21 cellular contexts compared by ENCODE assay signal in the genomic region with DNA sequence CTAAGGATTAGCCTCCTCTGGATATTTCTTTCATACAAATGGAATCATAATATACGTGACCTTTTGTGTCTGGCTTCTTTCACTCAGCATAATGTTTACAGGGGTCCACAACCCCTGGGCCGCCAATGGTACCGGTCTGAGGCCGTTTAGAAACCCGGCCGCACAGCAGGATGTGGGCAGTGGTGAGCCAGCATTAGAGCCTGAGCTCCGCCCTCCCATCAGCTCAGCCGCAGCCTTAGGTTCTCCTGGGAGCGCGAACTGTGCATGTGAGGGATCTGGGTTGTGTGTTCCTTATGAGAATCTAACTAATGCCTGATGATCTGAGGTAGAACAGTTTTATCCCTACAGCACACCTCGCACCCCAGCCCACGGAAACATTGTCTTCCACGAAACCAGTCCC.
DNase-seq lines count a peak whose midpoint lies in the region; ATAC-seq and TF ChIP-seq lines count a peak whose summit lies in the region.
"Had no signal": no experiment of that assay in that cellular context is flagged by ENCODE, and none has a peak within 500 bp of the region (broad histone marks: within the 10 kb centered on the region; RNA-seq: fewer than 3 reads in every experiment).

No MANE protein-coding gene starts in this region.

- CTCF ChIA-PET in WTC11 (lab: Charles Lee), result interaction anchor here (1.2 kb wide), 1 partner anchor 155 kb away, joined by 4 read pairs; no protein-coding TSS in a partner anchor

- no peaks in the 10 kb centered on the region; the same call in 1 of the 2 replicates for H3K27me3 Mint-ChIP-seq in WTC11 (ENCODE audit: low read depth)

- H3K27ac Mint-ChIP-seq in WTC11, result no peak overlapping the region; the same call in 1 of the 2 replicates
- H3K27ac Mint-ChIP-seq: CD14-positive monocyte; CD4-positive, alpha-beta T cell; CD8-positive, alpha-beta memory T cell; GM23338 had no signal

- no peaks in the 10 kb centered on the region; the same call in 1 of the 2 replicates for H3K9me3 Mint-ChIP-seq in WTC11
- H3K9me3 Mint-ChIP-seq: GM23338 had no signal

- no peak overlapping the region for H3K4me3 Mint-ChIP-seq in WTC11
- H3K4me3 Mint-ChIP-seq: CD14-positive monocyte; CD4-positive, alpha-beta T cell; CD8-positive, alpha-beta memory T cell; GM23338 had no signal

- TF ChIP-seq CTCF in WTC11 (IDR thresholded peaks at IDR 0.05) (no peak), GM20000 (IDR thresholded peaks at IDR 0.05; ENCODE audit: extremely low read depth, missing control alignments) (no peak)

- no peaks in the 10 kb centered on the region for H3K36me3 Mint-ChIP-seq in WTC11
- H3K36me3 Mint-ChIP-seq: CD14-positive monocyte; CD8-positive, alpha-beta memory T cell had no signal

- DNase-seq in A172 (ENCODE audit: low spot score) (peak; percentile 22), WTC11 (ENCODE audit: low spot score) (no peak), mucosa of gallbladder (ENCODE audit: low spot score) (peak; percentile 31), GM20000 (ENCODE audit: low spot score) (no peak), middle frontal gyrus (ENCODE audit: extremely low spot score, low spot score) (no peak)
- peak; percentile 14 for DNase-seq in Jurkat, Clone E6-1 (ENCODE audit: low read depth, low spot score)
- DNase-seq: ACHN; AML-193; BE2C; CD4-positive, alpha-beta T cell; CD8-positive, alpha-beta memory T cell; DMS 273 treated with DMSO at 0.1 percent for 48 hours; DMS79; H7; HCEC 1CT had no signal

- no peak overlapping the region for H3K4me3 ChIP-seq in Jurkat, Clone E6-1 (ENCODE audit: low read length)
- H3K4me3 ChIP-seq: A549; BLaER1 treated with 17β-estradiol and CSF1 and Interleukin-3, amounts not matched to agents 10 nM and 100 nM; GM23338 had no signal

- POLR2A ChIA-PET in WTC11 (lab: Charles Lee), result no interaction called here

- peaks cover 7% of the 10 kb centered on the region for H3K4me1 Mint-ChIP-seq in WTC11
- H3K4me1 Mint-ChIP-seq: CD14-positive monocyte; CD8-positive, alpha-beta memory T cell had no signal

- peak; percentile 44; the same call in 1 of the 2 replicates for ATAC-seq in WTC11
- no peak for ATAC-seq in GM21723 (IDR thresholded peaks at IDR 0.05; ENCODE audit: unreplicated experiment)
- ATAC-seq in esophagus mucosa, result no peak
- ATAC-seq: A549, GM23338 had no signal

TF ChIP-seq in WTC11, 78 proteins besides CTCF, POLR2A, EP300 and RAD21:
- TF ChIP-seq GABPB1 (CRISPR knock-in tag; IDR thresholded peaks at IDR 0.05) (no peak), NR1H2 (CRISPR knock-in tag; IDR thresholded peaks at IDR 0.05) (no peak), ATF1 (CRISPR knock-in tag; IDR thresholded peaks at IDR 0.05) (no peak), IRF1 (CRISPR knock-in tag; IDR thresholded peaks at IDR 0.05) (no peak), ELF4 (CRISPR knock-in tag; IDR thresholded peaks at IDR 0.05; ENCODE audit: low read depth) (no peak), MYBL2 (CRISPR knock-in tag; IDR thresholded peaks at IDR 0.05) (no peak), PRRX2 (CRISPR knock-in tag; IDR thresholded peaks at IDR 0.05) (no peak), ZNF671 (CRISPR knock-in tag; IDR thresholded peaks at IDR 0.05) (no peak), NR3C1 (CRISPR knock-in tag; conservative IDR thresholded peaks at IDR 0.05; ENCODE audit: low read depth) (no peak), ZNF121 (CRISPR knock-in tag; IDR thresholded peaks at IDR 0.05) (no peak), TCF7 (CRISPR knock-in tag; IDR thresholded peaks at IDR 0.05; ENCODE audit: low read depth) (no peak), ETV6 (CRISPR knock-in tag; IDR thresholded peaks at IDR 0.05) (no peak), ZNF317 (CRISPR knock-in tag; IDR thresholded peaks at IDR 0.05; ENCODE audit: borderline replicate concordance, low read depth) (no peak)
- TF ChIP-seq, protein P1, sequence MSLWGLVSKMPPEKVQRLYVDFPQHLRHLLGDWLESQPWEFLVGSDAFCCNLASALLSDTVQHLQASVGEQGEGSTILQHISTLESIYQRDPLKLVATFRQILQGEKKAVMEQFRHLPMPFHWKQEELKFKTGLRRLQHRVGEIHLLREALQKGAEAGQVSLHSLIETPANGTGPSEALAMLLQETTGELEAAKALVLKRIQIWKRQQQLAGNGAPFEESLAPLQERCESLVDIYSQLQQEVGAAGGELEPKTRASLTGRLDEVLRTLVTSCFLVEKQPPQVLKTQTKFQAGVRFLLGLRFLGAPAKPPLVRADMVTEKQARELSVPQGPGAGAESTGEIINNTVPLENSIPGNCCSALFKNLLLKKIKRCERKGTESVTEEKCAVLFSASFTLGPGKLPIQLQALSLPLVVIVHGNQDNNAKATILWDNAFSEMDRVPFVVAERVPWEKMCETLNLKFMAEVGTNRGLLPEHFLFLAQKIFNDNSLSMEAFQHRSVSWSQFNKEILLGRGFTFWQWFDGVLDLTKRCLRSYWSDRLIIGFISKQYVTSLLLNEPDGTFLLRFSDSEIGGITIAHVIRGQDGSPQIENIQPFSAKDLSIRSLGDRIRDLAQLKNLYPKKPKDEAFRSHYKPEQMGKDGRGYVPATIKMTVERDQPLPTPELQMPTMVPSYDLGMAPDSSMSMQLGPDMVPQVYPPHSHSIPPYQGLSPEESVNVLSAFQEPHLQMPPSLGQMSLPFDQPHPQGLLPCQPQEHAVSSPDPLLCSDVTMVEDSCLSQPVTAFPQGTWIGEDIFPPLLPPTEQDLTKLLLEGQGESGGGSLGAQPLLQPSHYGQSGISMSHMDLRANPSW (CRISPR knock-in tag; conservative IDR thresholded peaks at IDR 0.05; ENCODE audit: low read depth), result no peak

Comparison
In these comparisons a context has a peak if more than half of its experiments do, and no peak if none do; other contexts are left out.
1. DNase-seq: peak in A172 (single experiment), Jurkat, Clone E6-1 (single experiment) and mucosa of gallbladder (single experiment); none in WTC11 (single experiment), GM20000 (single experiment) and middle frontal gyrus (single experiment).